ENCODE assay signal across 8 cellular contexts in genomic region chr10:103757531-103758293, GRCh38.
DNase-seq lines count a peak whose midpoint lies in the region; ATAC-seq and TF ChIP-seq lines count a peak whose summit lies in the region.

No MANE protein-coding gene starts in this region.

- TF ChIP-seq POLR2A in IMR-90 (IDR thresholded peaks at IDR 0.05; ENCODE audit: low read depth, low read length) = no peak
- no peak for TF ChIP-seq POLR2A in esophagus muscularis mucosa (IDR thresholded peaks at IDR 0.05; ENCODE audit: low read depth)

- ATAC-seq in IMR-90 (ENCODE audit: low read depth) (peak; percentile 41; the same call in 1 of the 2 replicates), HG03354 (IDR thresholded peaks at IDR 0.05; ENCODE audit: poor library complexity, severe bottlenecking, unreplicated experiment) (no peak), GM21619 (IDR thresholded peaks at IDR 0.05; ENCODE audit: unreplicated experiment) (no peak)
- peak; percentile 63 for ATAC-seq in activated CD4-positive, alpha-beta T cell treated with anti-CD3 and anti-CD28 coated beads for 36 hours

- no peaks in the 10 kb centered on the region for H3K9me3 Mint-ChIP-seq in activated CD4-positive, alpha-beta T cell treated with anti-CD3 and anti-CD28 coated beads for 36 hours (ENCODE audit: low read depth)
- H3K9me3 Mint-ChIP-seq in neural crest cell = no peaks in the 10 kb centered on the region

- H3K56ac ChIP-seq in IMR-90 (ENCODE audit: extremely low read depth, insufficient read depth, low read length) = no peak overlapping the region

- H3K14ac ChIP-seq in IMR-90 (replicated peaks; ENCODE audit: low read depth, low read length) = peak overlapping the region; percentile 41

- intact Hi-C loops in IMR-90 (cut with micrococcal nuclease) = no loop called here
- intact Hi-C loops in activated CD4-positive, alpha-beta T cell treated with anti-CD3 and anti-CD28 coated beads for 36 hours (cut with DNase I, micrococcal nuclease) = loop anchor here (1.0 to 2.0 kb wide), 3 partner anchors 12 to 363 kb away; no protein-coding TSS in a partner anchor
- intact Hi-C loops in esophagus muscularis mucosa (cut with DNase I) = no loop called here

- peak overlapping the region; percentile 65 for H4K91ac ChIP-seq in IMR-90 (ENCODE audit: insufficient read depth, low read depth, low read length)

- no peak overlapping the region for H3K4me2 ChIP-seq in IMR-90 (ENCODE audit: low read depth, low read length)

- H3K9me3 ChIP-seq in IMR-90 (ENCODE audit: control insufficient read depth, insufficient read depth, low read length) = no peaks in the 10 kb centered on the region
- no peaks in the 10 kb centered on the region for H3K9me3 ChIP-seq in esophagus muscularis mucosa

- H3K9me1 ChIP-seq in IMR-90 (ENCODE audit: insufficient read depth, low read length) = peaks cover 28% of the 10 kb centered on the region

- H3K27ac ChIP-seq in C4-2B (peak overlapping the region; percentile 68), IMR-90 (ENCODE audit: insufficient read depth, low read length) (peak overlapping the region; percentile 16; the same call in 1 of the 2 replicates), esophagus muscularis mucosa (replicated peaks in 1 of 4) (peak overlapping the region; percentile 75 to 90 (median 88))

- H3K36me3 ChIP-seq in IMR-90 (ENCODE audit: control insufficient read depth, insufficient read depth, low read length) = no peaks in the 10 kb centered on the region
- H3K36me3 ChIP-seq in esophagus muscularis mucosa = no peaks in the 10 kb centered on the region

- DNase-seq in IMR-90 = peak; percentile 88
- peak; percentile 88 for DNase-seq in activated CD4-positive, alpha-beta T cell treated with anti-CD3 and anti-CD28 coated beads for 36 hours
- DNase-seq in esophagus muscularis mucosa (ENCODE audit: extremely low spot score) = no peak
- DNase-seq in neural crest cell (ENCODE audit: low read depth, low spot score) = no peak
- DNase-seq in NCI-H2107 treated with DMSO at 0.1 percent for 48 hours (lab: John Stamatoyannopoulos, UW; ENCODE audit: unreplicated experiment) = no peak

- peak overlapping the region; percentile 67; the same call in 1 of the 3 replicates for H2BK15ac ChIP-seq in IMR-90 (ENCODE audit: low read depth, low read length)

- no peak overlapping the region for H4K5ac ChIP-seq in IMR-90 (ENCODE audit: low read depth, low read length)

- H3K4me3 Mint-ChIP-seq in activated CD4-positive, alpha-beta T cell treated with anti-CD3 and anti-CD28 coated beads for 36 hours = peak overlapping the region; percentile 5
- no peak overlapping the region for H3K4me3 Mint-ChIP-seq in neural crest cell

- peak overlapping the region in 1 of 2 experiments; percentile 77; a peak in 1 of 4 replicates for H4K8ac ChIP-seq in IMR-90 (ENCODE audit: low read depth in 2 of 2, low read length in 2 of 2)

- no peak overlapping the region for H3K9ac ChIP-seq in IMR-90 (ENCODE audit: low read depth, low read length)

- BruUV-seq in IMR-90 (replicated peaks; lab: Mats Ljungman, UMichigan) = no TSS peak

- peaks cover 33% of the 10 kb centered on the region for H3K4me1 Mint-ChIP-seq in activated CD4-positive, alpha-beta T cell treated with anti-CD3 and anti-CD28 coated beads for 36 hours
- H3K4me1 Mint-ChIP-seq in neural crest cell = peaks cover 36% of the 10 kb centered on the region

- in situ Hi-C loops in IMR-90 (cut with MboI; ENCODE audit: low sequenced_read_pairs) = no loop called here

- POLR2A ChIA-PET in IMR-90 (lab: Charles Lee; ENCODE audit: unreplicated experiment) = interaction anchor here (0.6 kb wide), 1 partner anchor 236 kb away, joined by 4 read pairs; no protein-coding TSS in a partner anchor
- POLR2A ChIA-PET in activated CD4-positive, alpha-beta T cell treated with anti-CD3 and anti-CD28 coated beads for 36 hours (lab: Charles Lee) = interaction anchor here (0.5 to 1.8 kb wide), 3 partner anchors 9 to 404 kb away, joined by 4 to 6 read pairs (median 6); no protein-coding TSS in a partner anchor

- no peaks in the 10 kb centered on the region for H3K27me3 ChIP-seq in IMR-90 (ENCODE audit: control insufficient read depth, insufficient read depth, low read length)
- H3K27me3 ChIP-seq in esophagus muscularis mucosa = no peaks in the 10 kb centered on the region

- TF ChIP-seq CTCF in C4-2B (conservative IDR thresholded peaks at IDR 0.05) = no peak
- no peak for TF ChIP-seq CTCF in IMR-90 (conservative IDR thresholded peaks at IDR 0.05; ENCODE audit: low read depth, low read length)
- TF ChIP-seq CTCF in esophagus muscularis mucosa (IDR thresholded peaks at IDR 0.05) = no peak
- TF ChIP-seq CTCF in neural crest cell (conservative IDR thresholded peaks at IDR 0.05) = no peak

- H3K18ac ChIP-seq in IMR-90 (ENCODE audit: low read depth, low read length) = 0 out of 2 replicates have a peak overlapping the region, but pooled peaks have one; percentile 7

- H3K27ac Mint-ChIP-seq in activated CD4-positive, alpha-beta T cell treated with anti-CD3 and anti-CD28 coated beads for 36 hours = peak overlapping the region; percentile 37
- H3K27ac Mint-ChIP-seq in neural crest cell (ENCODE audit: unreplicated experiment) = peak overlapping the region; percentile 85

- no peaks in the 10 kb centered on the region for H3K27me3 Mint-ChIP-seq in activated CD4-positive, alpha-beta T cell treated with anti-CD3 and anti-CD28 coated beads for 36 hours
- H3K27me3 Mint-ChIP-seq in neural crest cell (ENCODE audit: low read depth) = no peaks in the 10 kb centered on the region

- H2AK5ac ChIP-seq in IMR-90 (ENCODE audit: low read depth, low read length) = peak overlapping the region; percentile 87

- no peak for TF ChIP-seq EP300 in esophagus muscularis mucosa (IDR thresholded peaks at IDR 0.05)

- peak overlapping the region; percentile 69 for H2AFZ ChIP-seq in IMR-90 (replicated peaks; ENCODE audit: low read length, poor library complexity)

- H3K4me1 ChIP-seq in IMR-90 (ENCODE audit: control insufficient read depth, insufficient read depth, low read length) (peaks cover 24% of the 10 kb centered on the region), esophagus muscularis mucosa (peaks cover 51 to 60% (median 55%) of the 10 kb centered on the region in 4 donors)

- peak overlapping the region; percentile 66 for H2AK9ac ChIP-seq in IMR-90 (replicated peaks; ENCODE audit: low read depth, low read length, poor library complexity)

- H3K79me1 ChIP-seq in IMR-90 (ENCODE audit: low read depth in 1 of 2, low read length in 2 of 2) = peaks cover 6 to 35% of the 10 kb centered on the region in 2 experiments; a peak in 2 of 4 replicates

- peak overlapping the region; percentile 78 for H3K4ac ChIP-seq in IMR-90 (ENCODE audit: low read depth, low read length)

- CTCF ChIA-PET in IMR-90 (lab: Yijun Ruan, JAX) = interaction anchor here (1.4 kb wide), 1 partner anchor 45 kb away, joined by 3 read pairs; no protein-coding TSS in a partner anchor
- CTCF ChIA-PET in activated CD4-positive, alpha-beta T cell treated with anti-CD3 and anti-CD28 coated beads for 36 hours (lab: Charles Lee) = interaction anchor here (0.6 to 1.4 kb wide), 3 partner anchors 13 to 189 kb away, joined by 3 to 4 read pairs (median 3); no protein-coding TSS in a partner anchor

- H2BK5ac ChIP-seq in IMR-90 (ENCODE audit: low read depth, low read length, poor library complexity, severe bottlenecking) = peak overlapping the region; percentile 78

- H2BK120ac ChIP-seq in IMR-90 (ENCODE audit: low read depth, low read length) = peak overlapping the region; percentile 80; the same call in 1 of the 2 replicates

- dilution Hi-C loops in IMR-90 (cut with HindIII; ENCODE audit: low sequenced_read_pairs, unreplicated experiment) = no loop called here

- H3K36me3 Mint-ChIP-seq in activated CD4-positive, alpha-beta T cell treated with anti-CD3 and anti-CD28 coated beads for 36 hours (ENCODE audit: low read depth) = no peaks in the 10 kb centered on the region
- peaks cover 3% of the 10 kb centered on the region for H3K36me3 Mint-ChIP-seq in neural crest cell (ENCODE audit: low read depth)

- no peak for TF ChIP-seq RAD21 in IMR-90 (IDR thresholded peaks at IDR 0.05; ENCODE audit: low read length)

- 60% methylated on average over 4 of the region's 18 CpGs; no CpG with 5 or more reads in 1 of the 2 experiments for WGBS in IMR-90 (ENCODE audit: extremely low coverage in 2 of 2, insufficient read length in 1 of 2), 2 experiments
- WGBS in esophagus muscularis mucosa = 65% methylated on average over 12 of the region's 18 CpGs

- H3K4me3 ChIP-seq in IMR-90 (ENCODE audit: insufficient read depth, low read depth, low read length) = no peak overlapping the region
- no peak overlapping the region for H3K4me3 ChIP-seq in esophagus muscularis mucosa

- peak overlapping the region; percentile 73; the same call in 1 of the 2 replicates for H2BK20ac ChIP-seq in IMR-90 (ENCODE audit: low read depth, low read length)

- peak overlapping the region; percentile 48; the same call in 1 of the 2 replicates for H3K23ac ChIP-seq in IMR-90 (ENCODE audit: low read depth, low read length)

- H4K20me1 ChIP-seq in IMR-90 (ENCODE audit: insufficient read depth, low read length) = peaks cover 6% of the 10 kb centered on the region; the same call in 1 of the 2 replicates

TF ChIP-seq in IMR-90, 13 proteins besides CTCF, POLR2A, EP300 and RAD21:
- TF ChIP-seq FOS (IDR thresholded peaks at IDR 0.05; ENCODE audit: low read depth, low read length) = 0 out of 2 replicates have a peak, but pooled peaks have one; percentile 3
- no peak for TF ChIP-seq CEBPB (IDR thresholded peaks at IDR 0.05; ENCODE audit: low read depth, low read length)
- no peak for TF ChIP-seq MXI1 (IDR thresholded peaks at IDR 0.05; ENCODE audit: borderline replicate concordance, low read depth, low read length)
- peak; percentile 99 for TF ChIP-seq RCOR1 (IDR thresholded peaks at IDR 0.05; ENCODE audit: insufficient replicate concordance, low read length)
- peak; percentile 98 for TF ChIP-seq MAFK (IDR thresholded peaks at IDR 0.05; ENCODE audit: low read depth, low read length)
- peak; percentile 87 for TF ChIP-seq NFE2L2 (IDR thresholded peaks at IDR 0.05; ENCODE audit: low read depth, low read length)

Comparison
In these comparisons a context has a peak if more than half of its experiments do, and no peak if none do; other contexts are left out.
1. H3K27ac ChIP-seq: peak in every context shown above with its lines; median percentile 88 in esophagus muscularis mucosa; 68 in C4-2B; 16 in IMR-90.
2. ATAC-seq: peak in IMR-90 (single experiment) and activated CD4-positive, alpha-beta T cell treated with anti-CD3 and anti-CD28 coated beads for 36 hours (single experiment); none in HG03354 (single experiment) and GM21619 (single experiment).
3. DNase-seq: peak in IMR-90 (single experiment) and activated CD4-positive, alpha-beta T cell treated with anti-CD3 and anti-CD28 coated beads for 36 hours (single experiment); none in esophagus muscularis mucosa (single experiment), neural crest cell (single experiment) and NCI-H2107 treated with DMSO at 0.1 percent for 48 hours (single experiment).
4. intact Hi-C loops: an anchor here in activated CD4-positive, alpha-beta T cell treated with anti-CD3 and anti-CD28 coated beads for 36 hours (1.0 to 2.0 kb wide); none called in IMR-90 and esophagus muscularis mucosa.